Comparison of ENCODE assay signal across 1 cellular context in genomic region chr1:39076799-39077148, GRCh38.
TF ChIP-seq lines count a peak whose summit lies in the region.

No MANE protein-coding gene starts in this region.

TF ChIP-seq in K562, 482 proteins besides CTCF, POLR2A, EP300 and RAD21:
- TF ChIP-seq BRCA1 (IDR thresholded peaks at IDR 0.05) = no peak
- TF ChIP-seq BRCA1 (CRISPR knock-in tag; IDR thresholded peaks at IDR 0.05) = no peak
- TF ChIP-seq HMGXB4 (CRISPR knock-in tag; IDR thresholded peaks at IDR 0.05) = no peak
- TF ChIP-seq ADNP (tag; IDR thresholded peaks at IDR 0.05) = no peak
- no peak for TF ChIP-seq AFF4 (CRISPR knock-in tag; IDR thresholded peaks at IDR 0.05)
- no peak for TF ChIP-seq GTF2B (IDR thresholded peaks at IDR 0.05; ENCODE audit: extremely low read depth, insufficient read length)
- no peak for TF ChIP-seq ATF3 (IDR thresholded peaks at IDR 0.05)
- no peak for TF ChIP-seq ATF3 (CRISPR knock-in tag; conservative IDR thresholded peaks at IDR 0.05)
- TF ChIP-seq ZNF184 (CRISPR knock-in tag; IDR thresholded peaks at IDR 0.05) = no peak
- TF ChIP-seq PREB (CRISPR knock-in tag; IDR thresholded peaks at IDR 0.05) = no peak
TF ChIP-seq in K562: peak in this region for 0.
